In the genomic region with DNA sequence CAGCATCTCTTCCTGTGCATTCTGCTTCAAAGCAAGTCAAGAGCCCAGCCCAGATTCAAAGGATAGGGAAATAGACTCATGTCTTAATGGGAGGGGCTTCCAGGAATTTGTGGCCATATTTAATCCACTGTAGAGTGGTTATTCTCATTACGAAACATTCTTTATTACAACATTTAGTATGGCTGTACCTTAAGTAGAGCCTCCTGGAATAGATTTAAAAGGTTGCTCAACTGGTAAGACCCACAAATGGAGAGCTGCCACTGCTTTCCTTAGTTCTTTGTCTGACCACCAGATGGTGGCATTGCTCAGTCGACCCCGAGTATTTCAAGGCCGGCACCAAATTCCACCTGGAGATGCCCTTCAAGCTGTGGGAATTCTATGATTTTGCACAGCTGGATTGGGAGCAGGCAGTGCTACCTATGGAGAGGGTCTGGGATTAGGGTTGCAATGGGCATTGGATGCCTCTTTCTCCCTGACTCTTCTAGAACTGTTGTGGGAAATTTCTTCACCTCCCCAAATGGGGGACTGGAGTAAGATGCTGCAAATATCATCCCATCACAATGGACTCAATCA, we compare ENCODE assay signal across 8 cellular contexts.
DNase-seq lines count a peak whose midpoint lies in the region; ATAC-seq, FAIRE-seq and TF ChIP-seq lines count a peak whose summit lies in the region.

No MANE protein-coding gene starts in this region.

- H2AFZ ChIP-seq in IMR-90 (replicated peaks; ENCODE audit: low read length, poor library complexity), result peak overlapping the region; percentile 35

- no peaks in the 10 kb centered on the region for H3K27me3 Mint-ChIP-seq in activated naive CD4-positive, alpha-beta T cell treated with anti-CD3 and anti-CD28 coated beads for 36 hours (ENCODE audit: low read depth)

- no peak overlapping the region for H3K4me3 Mint-ChIP-seq in activated naive CD4-positive, alpha-beta T cell treated with anti-CD3 and anti-CD28 coated beads for 36 hours

- H3K36me3 Mint-ChIP-seq in activated naive CD4-positive, alpha-beta T cell treated with anti-CD3 and anti-CD28 coated beads for 36 hours (ENCODE audit: low read depth), result peaks cover 7% of the 10 kb centered on the region

- no peak overlapping the region for H3K23ac ChIP-seq in IMR-90 (ENCODE audit: low read depth, low read length)

- no peaks in the 10 kb centered on the region for H3K79me1 ChIP-seq in IMR-90 (ENCODE audit: low read depth in 1 of 2, low read length in 2 of 2)

- H3K9ac ChIP-seq in IMR-90 (ENCODE audit: low read depth, low read length), result no peak overlapping the region

- no peak overlapping the region for H4K5ac ChIP-seq in IMR-90 (ENCODE audit: low read depth, low read length)

- no peak overlapping the region for H2AK9ac ChIP-seq in IMR-90 (replicated peaks; ENCODE audit: low read depth, low read length, poor library complexity)

- peaks cover 72% of the 10 kb centered on the region for H3K4me1 Mint-ChIP-seq in activated naive CD4-positive, alpha-beta T cell treated with anti-CD3 and anti-CD28 coated beads for 36 hours (ENCODE audit: low read depth)

- no peak overlapping the region for H3K27ac Mint-ChIP-seq in activated naive CD4-positive, alpha-beta T cell treated with anti-CD3 and anti-CD28 coated beads for 36 hours

- 0 out of 2 replicates have a peak, but pooled peaks have one; percentile 30 for TF ChIP-seq POLR2A in IMR-90 (IDR thresholded peaks at IDR 0.05; ENCODE audit: low read depth, low read length)

- H4K8ac ChIP-seq in IMR-90 (ENCODE audit: low read depth in 2 of 2, low read length in 2 of 2), result no peak overlapping the region

- H2AK5ac ChIP-seq in IMR-90 (ENCODE audit: low read depth, low read length), result no peak overlapping the region

- no peak overlapping the region for H2BK5ac ChIP-seq in IMR-90 (ENCODE audit: low read depth, low read length, poor library complexity, severe bottlenecking)

- no peak overlapping the region for H3K27ac ChIP-seq in IMR-90 (ENCODE audit: insufficient read depth, low read length)
- no peak overlapping the region for H3K27ac ChIP-seq in Panc1 (ENCODE audit: low read length)
- H3K27ac ChIP-seq in pancreas, result no peak overlapping the region

- no peak overlapping the region for H3K18ac ChIP-seq in IMR-90 (ENCODE audit: low read depth, low read length)

- H3K36me3 ChIP-seq in IMR-90 (ENCODE audit: control insufficient read depth, insufficient read depth, low read length) (no peaks in the 10 kb centered on the region), Panc1 (ENCODE audit: control insufficient read depth, insufficient read depth, low read length) (no peaks in the 10 kb centered on the region), pancreas (no peaks in the 10 kb centered on the region)

- dilution Hi-C loops in IMR-90 (cut with HindIII; ENCODE audit: low sequenced_read_pairs, unreplicated experiment), result no loop called here

- H3K9me1 ChIP-seq in IMR-90 (ENCODE audit: insufficient read depth, low read length), result no peaks in the 10 kb centered on the region

- no peak overlapping the region for H2BK120ac ChIP-seq in IMR-90 (ENCODE audit: low read depth, low read length)

- no peaks in the 10 kb centered on the region; the same call in 1 of the 2 replicates for H4K20me1 ChIP-seq in IMR-90 (ENCODE audit: insufficient read depth, low read length)

- H3K4ac ChIP-seq in IMR-90 (ENCODE audit: low read depth, low read length), result no peak overlapping the region

- no peak overlapping the region for H3K56ac ChIP-seq in IMR-90 (ENCODE audit: extremely low read depth, insufficient read depth, low read length)

- intact Hi-C loops in IMR-90 (cut with micrococcal nuclease), result loop anchor here (1.0 to 10.0 kb wide), 5 partner anchors 127 to 1391 kb away; no protein-coding TSS in a partner anchor
- intact Hi-C loops in Panc1 (cut with micrococcal nuclease; ENCODE audit: unreplicated experiment), result loop anchor here (1.0 to 5.0 kb wide), 4 partner anchors 131 to 1391 kb away; no protein-coding TSS in a partner anchor
- intact Hi-C loops in activated naive CD4-positive, alpha-beta T cell treated with anti-CD3 and anti-CD28 coated beads for 36 hours (cut with micrococcal nuclease), result loop anchor here (1.0 to 2.0 kb wide), 10 partner anchors 118 to 852 kb away; a partner anchor contains a TSS
- intact Hi-C loops in pancreas (cut with DNase I), result loop anchor here in 2 of 3 donors (10.0 kb wide), 2 partner anchors 148 to 158 kb away; no protein-coding TSS in a partner anchor

- ATAC-seq in GM18867 (IDR thresholded peaks at IDR 0.05; ENCODE audit: unreplicated experiment) (peak; percentile 47), IMR-90 (ENCODE audit: low read depth) (peak; percentile 90), Panc1 (peak; percentile 93), pancreas (peak; percentile 92 to 99 (median 98)), HG03097 (IDR thresholded peaks at IDR 0.05; ENCODE audit: low FRiP score, unreplicated experiment) (no peak)

- H2BK15ac ChIP-seq in IMR-90 (ENCODE audit: low read depth, low read length), result no peak overlapping the region

- H3K27me3 ChIP-seq in IMR-90 (ENCODE audit: control insufficient read depth, insufficient read depth, low read length) (peaks cover 5% of the 10 kb centered on the region), Panc1 (ENCODE audit: control insufficient read depth, insufficient read depth, low read length) (peaks cover 7% of the 10 kb centered on the region; the same call in 1 of the 2 replicates), pancreas (no peaks in the 10 kb centered on the region)

- H4K91ac ChIP-seq in IMR-90 (ENCODE audit: insufficient read depth, low read depth, low read length), result no peak overlapping the region

- no TSS peak for BruUV-seq in IMR-90 (replicated peaks; lab: Mats Ljungman, UMichigan)
- BruUV-seq in Panc1 (replicated peaks; lab: Mats Ljungman, UMichigan), result no TSS peak

- peak; percentile 90 for TF ChIP-seq RAD21 in IMR-90 (IDR thresholded peaks at IDR 0.05; ENCODE audit: low read length)

- H2BK20ac ChIP-seq in IMR-90 (ENCODE audit: low read depth, low read length), result no peak overlapping the region

- H3K9me3 ChIP-seq in IMR-90 (ENCODE audit: control insufficient read depth, insufficient read depth, low read length), result no peaks in the 10 kb centered on the region
- H3K9me3 ChIP-seq in Panc1 (ENCODE audit: control insufficient read depth, insufficient read depth, low read depth, low read length), result no peaks in the 10 kb centered on the region; the same call in 1 of the 2 replicates
- no peaks in the 10 kb centered on the region for H3K9me3 ChIP-seq in pancreas

- CTCF ChIA-PET in IMR-90 (lab: Yijun Ruan, JAX) (interaction anchor here (0.6 to 1.5 kb wide), 11 partner anchors 10 to 220 kb away, joined by 3 to 11 read pairs (median 3); no protein-coding TSS in a partner anchor), Panc1 (lab: Charles Lee) (interaction anchor here (0.6 to 1.4 kb wide), 7 partner anchors 109 to 406 kb away, joined by 3 to 6 read pairs (median 5); a partner anchor contains a TSS)
- CTCF ChIA-PET in activated naive CD4-positive, alpha-beta T cell treated with anti-CD3 and anti-CD28 coated beads for 36 hours (lab: Charles Lee), result interaction anchor here (0.6 to 2.0 kb wide), 27 partner anchors 13 to 458 kb away, joined by 3 to 17 read pairs (median 3); a partner anchor contains a TSS

- H3K4me1 ChIP-seq in IMR-90 (ENCODE audit: control insufficient read depth, insufficient read depth, low read length), result no peaks in the 10 kb centered on the region; the same call in 1 of the 2 replicates
- H3K4me1 ChIP-seq in Panc1 (ENCODE audit: control insufficient read depth, insufficient read depth, low read length), result peaks cover 3% of the 10 kb centered on the region; the same call in 1 of the 2 replicates
- H3K4me1 ChIP-seq in pancreas, result no peaks in the 10 kb centered on the region

- H3K4me3 ChIP-seq in IMR-90 (ENCODE audit: insufficient read depth, low read depth, low read length) (no peak overlapping the region), Panc1 (ENCODE audit: low read depth in 2 of 2, low read length in 2 of 2) (no peak overlapping the region), pancreas (no peak overlapping the region)

- POLR2A ChIA-PET in IMR-90 (lab: Charles Lee; ENCODE audit: unreplicated experiment) (interaction anchor here (0.6 kb wide), 1 partner anchor 13 kb away, joined by 3 read pairs; no protein-coding TSS in a partner anchor), Panc1 (lab: Charles Lee) (no interaction called here)

- WGBS in IMR-90 (ENCODE audit: extremely low coverage in 2 of 2, insufficient read length in 1 of 2), 2 experiments, result 5% methylated on average over 3 of the region's 4 CpGs; no CpG with 5 or more reads in 1 of the 2 experiments
- WGBS in pancreas, 2 donors, result 0 to 2% methylated on average over 4 of the region's 4 CpGs

- no peak overlapping the region for H3K4me2 ChIP-seq in IMR-90 (ENCODE audit: low read depth, low read length)

- TF ChIP-seq CTCF in IMR-90 (conservative IDR thresholded peaks at IDR 0.05; ENCODE audit: low read depth, low read length), result peak; percentile 81
- TF ChIP-seq CTCF in Panc1 (IDR thresholded peaks at IDR 0.05), result peak; percentile 90
- TF ChIP-seq CTCF in pancreas (IDR thresholded peaks at IDR 0.05), result peak; percentile 58 to 75 (median 64)

- DNase-seq in Ammon's horn (ENCODE audit: low spot score) (peak; percentile 73), IMR-90 (peak; percentile 71), Panc1 (ENCODE audit: low read depth, low spot score) (peak; percentile 72), glomerular visceral epithelial cell (ENCODE audit: extremely low spot score) (peak; percentile 62), pancreas (peak in 5 of 6 donors; percentile 63 to 87 (median 73))
- peak; percentile 64 for DNase-seq in activated naive CD4-positive, alpha-beta T cell treated with anti-CD3 and anti-CD28 coated beads for 36 hours

- no peak overlapping the region for H3K14ac ChIP-seq in IMR-90 (replicated peaks; ENCODE audit: low read depth, low read length)

- H3K9me3 Mint-ChIP-seq in activated naive CD4-positive, alpha-beta T cell treated with anti-CD3 and anti-CD28 coated beads for 36 hours, result peaks cover 11% of the 10 kb centered on the region

- FAIRE-seq in pancreas (lab: Jason Lieb, UNC), result peak; percentile 49

- in situ Hi-C loops in IMR-90 (cut with MboI; ENCODE audit: low sequenced_read_pairs), result loop anchor here (10.0 kb wide), 3 partner anchors 132 to 1388 kb away; no protein-coding TSS in a partner anchor
- in situ Hi-C loops in Panc1 (cut with HindIII; ENCODE audit: low pct_unique_long_range_greater_than_20kb, low sequenced_read_pairs), result no loop called here

TF ChIP-seq in IMR-90, 13 proteins besides CTCF, POLR2A, EP300 and RAD21 (continues in another document):
- TF ChIP-seq SMC3 (IDR thresholded peaks at IDR 0.05; ENCODE audit: low read depth, low read length) (peak; percentile 89), CHD1 (IDR thresholded peaks at IDR 0.05; ENCODE audit: low read depth, low read length) (no peak), CEBPB (IDR thresholded peaks at IDR 0.05; ENCODE audit: low read depth, low read length) (peak; percentile 63; the same call in 1 of the 2 replicates)
